ENCODE assay signal across 8 cellular contexts in genomic region chr1:153509729-153510354, GRCh38. TPM values are rescaled to one million over a fixed set of nuclear protein-coding genes. Genes with fewer than 3 reads are reported as not detected.
DNase-seq lines count a peak whose midpoint lies in the region; ATAC-seq and TF ChIP-seq lines count a peak whose summit lies in the region.

No MANE protein-coding gene starts in this region.

- H3K4ac ChIP-seq in IMR-90 (ENCODE audit: low read depth, low read length), result peak overlapping the region; percentile 16; the same call in 1 of the 2 replicates

- ATAC-seq in IMR-90 (ENCODE audit: low read depth) (no peak), T-cell (replicated peaks in 1 of 4) (peak; percentile 52 to 69 (median 60)), left lung (peak; percentile 39), HG03442 (IDR thresholded peaks at IDR 0.05; ENCODE audit: unreplicated experiment) (no peak), HG02571 (IDR thresholded peaks at IDR 0.05; ENCODE audit: unreplicated experiment) (no peak)

- H3K36me3 ChIP-seq in IMR-90 (ENCODE audit: control insufficient read depth, insufficient read depth, low read length), result no peaks in the 10 kb centered on the region
- no peaks in the 10 kb centered on the region for H3K36me3 ChIP-seq in left lung

- H4K8ac ChIP-seq in IMR-90 (ENCODE audit: low read depth in 2 of 2, low read length in 2 of 2), result no peak overlapping the region

- in situ Hi-C loops in IMR-90 (cut with MboI; ENCODE audit: low sequenced_read_pairs), result loop anchor here (5.0 to 10.0 kb wide), 3 partner anchors 55 to 237 kb away; partner anchors contain the start of gene S100A2

- H3K56ac ChIP-seq in IMR-90 (ENCODE audit: extremely low read depth, insufficient read depth, low read length), result no peak overlapping the region

- H3K14ac ChIP-seq in IMR-90 (replicated peaks; ENCODE audit: low read depth, low read length), result no peak overlapping the region

- H2BK5ac ChIP-seq in IMR-90 (ENCODE audit: low read depth, low read length, poor library complexity, severe bottlenecking), result no peak overlapping the region

- no peak overlapping the region for H3K4me3 Mint-ChIP-seq in T-cell

- peak overlapping the region; percentile 88 for H2AK5ac ChIP-seq in IMR-90 (ENCODE audit: low read depth, low read length)

- H3K27me3 ChIP-seq in IMR-90 (ENCODE audit: control insufficient read depth, insufficient read depth, low read length), result no peaks in the 10 kb centered on the region
- no peaks in the 10 kb centered on the region for H3K27me3 ChIP-seq in left lung

- TF ChIP-seq CTCF in IMR-90 (conservative IDR thresholded peaks at IDR 0.05; ENCODE audit: low read depth, low read length) (peak; percentile 65), left lung (IDR thresholded peaks at IDR 0.05) (peak; percentile 30 to 78)

- H3K9me3 ChIP-seq in IMR-90 (ENCODE audit: control insufficient read depth, insufficient read depth, low read length) (no peaks in the 10 kb centered on the region), left lung (no peaks in the 10 kb centered on the region)

- H2AK9ac ChIP-seq in IMR-90 (replicated peaks; ENCODE audit: low read depth, low read length, poor library complexity), result peak overlapping the region; percentile 17

- intact Hi-C loops in IMR-90 (cut with micrococcal nuclease), result loop anchor here (2.0 to 10.0 kb wide), 2 partner anchors 161 to 475 kb away; partner anchors contain the start of genes ILF2 and RAB13
- intact Hi-C loops in left lung (cut with DNase I), result loop anchor here (5.0 to 10.0 kb wide), 2 partner anchors 55 to 57 kb away; partner anchors contain the start of gene S100A2 (in 2 of the 2)

- no peak overlapping the region for H3K27ac Mint-ChIP-seq in T-cell

- no TSS peak for BruUV-seq in IMR-90 (replicated peaks; lab: Mats Ljungman, UMichigan)

- no CpG with 5 or more reads among the region's 4 CpGs for WGBS in IMR-90 (ENCODE audit: extremely low coverage in 2 of 2, insufficient read length in 1 of 2), 2 experiments

- no peak overlapping the region for H3K23ac ChIP-seq in IMR-90 (ENCODE audit: low read depth, low read length)

- TF ChIP-seq POLR2A in IMR-90 (IDR thresholded peaks at IDR 0.05; ENCODE audit: low read depth, low read length), result no peak

- H2AFZ ChIP-seq in IMR-90 (replicated peaks; ENCODE audit: low read length, poor library complexity), result peak overlapping the region; percentile 54

- peaks cover 0 to 4% of the 10 kb centered on the region in 2 experiments; a peak in 1 of 4 replicates for H3K79me1 ChIP-seq in IMR-90 (ENCODE audit: low read depth in 1 of 2, low read length in 2 of 2)

- peaks cover 23% of the 10 kb centered on the region for H3K4me1 ChIP-seq in IMR-90 (ENCODE audit: control insufficient read depth, insufficient read depth, low read length)
- H3K4me1 ChIP-seq in left lung, result peaks cover 0 to 17% of the 10 kb centered on the region in 2 donors

- no peaks in the 10 kb centered on the region for H4K20me1 ChIP-seq in IMR-90 (ENCODE audit: insufficient read depth, low read length)

- H3K4me1 Mint-ChIP-seq in T-cell, result peaks cover 4 to 8% (median 6%) of the 10 kb centered on the region in 3 donors

- H3K4me2 ChIP-seq in IMR-90 (ENCODE audit: low read depth, low read length), result no peak overlapping the region

- POLR2A ChIA-PET in IMR-90 (lab: Charles Lee; ENCODE audit: unreplicated experiment) (interaction anchor here (0.6 to 1.1 kb wide), 2 partner anchors 56 to 111 kb away, joined by 3 to 5 read pairs; no protein-coding TSS in a partner anchor), T-cell (lab: Charles Lee) (no interaction called here)

- peak; percentile 70 for TF ChIP-seq RAD21 in IMR-90 (IDR thresholded peaks at IDR 0.05; ENCODE audit: low read length)

- dilution Hi-C loops in IMR-90 (cut with HindIII; ENCODE audit: low sequenced_read_pairs, unreplicated experiment), result no loop called here

- H3K27me3 Mint-ChIP-seq in T-cell, result no peaks in the 10 kb centered on the region

- H2BK20ac ChIP-seq in IMR-90 (ENCODE audit: low read depth, low read length), result 0 out of 2 replicates have a peak overlapping the region, but pooled peaks have one; percentile 54

- no peak overlapping the region; the same call in 1 of the 2 replicates for H4K91ac ChIP-seq in IMR-90 (ENCODE audit: insufficient read depth, low read depth, low read length)

- no peak overlapping the region for H3K18ac ChIP-seq in IMR-90 (ENCODE audit: low read depth, low read length)

- peak overlapping the region; percentile 28 for H2BK120ac ChIP-seq in IMR-90 (ENCODE audit: low read depth, low read length)

- DNase-seq in COR-L47 (lab: John Stamatoyannopoulos, UW), result peak; percentile 47
- no peak for DNase-seq in IMR-90
- DNase-seq in T-cell, result peak in 29 of 34 experiments; percentile 20 to 72 (median 54)
- peak; percentile 27 for DNase-seq in activated naive CD8-positive, alpha-beta T cell treated with anti-CD3 and anti-CD28 coated beads, Interleukin-2, amount 50 U/mL, for 16 hours (ENCODE audit: low read depth, low spot score)
- no peak for DNase-seq in left lung
- peak; percentile 45 to 51 for DNase-seq in stimulated activated CD8-positive, alpha-beta memory T cell treated with anti-CD3 and anti-CD28 coated beads, Interleukin-7, amount 100 ng/mL, for 48 hours (ENCODE audit: extremely low read depth in 1 of 2, low read depth in 1 of 2)

- no peak overlapping the region for H3K9ac ChIP-seq in IMR-90 (ENCODE audit: low read depth, low read length)

- H3K27ac ChIP-seq in IMR-90 (ENCODE audit: insufficient read depth, low read length), result no peak overlapping the region
- no peak overlapping the region for H3K27ac ChIP-seq in left lung

- peak overlapping the region; percentile 11; the same call in 1 of the 3 replicates for H2BK15ac ChIP-seq in IMR-90 (ENCODE audit: low read depth, low read length)

- H3K9me1 ChIP-seq in IMR-90 (ENCODE audit: insufficient read depth, low read length), result peaks cover 12% of the 10 kb centered on the region

- H3K4me3 ChIP-seq in IMR-90 (ENCODE audit: insufficient read depth, low read depth, low read length) (no peak overlapping the region), left lung (no peak overlapping the region)

- H3K36me3 Mint-ChIP-seq in T-cell, result no peaks in the 10 kb centered on the region

- CTCF ChIA-PET in IMR-90 (lab: Yijun Ruan, JAX), result interaction anchor here (1.0 to 2.6 kb wide), 5 partner anchors 23 to 226 kb away, joined by 3 to 15 read pairs (median 7); partner anchors contain the start of gene S100A13
- CTCF ChIA-PET in T-cell (lab: Charles Lee), result interaction anchor here (0.5 to 4.6 kb wide), 10 partner anchors 8 to 244 kb away, joined by 3 to 36 read pairs (median 6); partner anchors contain the start of gene S100A4 (in 1 of the 2)

- H4K5ac ChIP-seq in IMR-90 (ENCODE audit: low read depth, low read length), result no peak overlapping the region

- H3K9me3 Mint-ChIP-seq in T-cell, result no peaks in the 10 kb centered on the region

TF ChIP-seq in IMR-90, 13 proteins besides CTCF, POLR2A, EP300 and RAD21:
- TF ChIP-seq BHLHE40 (IDR thresholded peaks at IDR 0.05; ENCODE audit: low read depth, low read length), result no peak
- peak; percentile 58 for TF ChIP-seq SMC3 (IDR thresholded peaks at IDR 0.05; ENCODE audit: low read depth, low read length)

RNA-seq across cellular contexts. Expression of gene S100A6, which starts 25.9 kb away (rescaled TPM):
- total RNA-seq in IMR-90 (2012; rRNA removed) (373 and 555 TPM in 2 replicates), T-cell (100 to 1,000 TPM; 200 to 467 (median 400) TPM), left lung (1,000 to 10,000 TPM; 1,672 to 1,797 TPM)
- polyA plus RNA-seq in IMR-90 (2012; rRNA removed), result 1,755 and 2,394 TPM in 2 replicates
- 755 and 1,450 TPM in 2 replicates for polyA plus RNA-seq in IMR-90 (2012; cell fraction: cytosol; rRNA removed)
- polyA plus RNA-seq in IMR-90 (2012; cell fraction: nucleus; rRNA removed; ENCODE audit: low replicate concordance), result 227 and 313 TPM in 2 replicates

RNA-seq across cellular contexts. Expression of gene S100A5, which starts 30.9 kb away (rescaled TPM):
- total RNA-seq in IMR-90 (2012; rRNA removed) (0.56 TPM in 1 of 2 replicates, not detected in the other), T-cell (1 to 10 TPM in 3 of 5 donors, under 1 TPM in 1, not detected in 1; 0.36 to 1.6 (median 1.2) TPM), left lung (under 1 TPM in 1 of 2 donors, not detected in 1; 0.42 TPM)
- polyA plus RNA-seq in IMR-90 (2012; rRNA removed), result 0.27 and 0.55 TPM in 2 replicates
- 1.1 TPM in 1 of 2 replicates, not detected in the other for polyA plus RNA-seq in IMR-90 (2012; cell fraction: cytosol; rRNA removed)
- polyA plus RNA-seq in IMR-90 (2012; cell fraction: nucleus; rRNA removed; ENCODE audit: low replicate concordance), result not detected in 2 replicates

RNA-seq across cellular contexts. Expression of gene S100A4, which starts 35.8 kb away (rescaled TPM):
- total RNA-seq in IMR-90 (2012; rRNA removed), result 5.6 and 7.5 TPM in 2 replicates
- 15.0 and 16.6 TPM in 2 replicates for polyA plus RNA-seq in IMR-90 (2012; rRNA removed)
- 17.1 and 25.7 TPM in 2 replicates for polyA plus RNA-seq in IMR-90 (2012; cell fraction: cytosol; rRNA removed)
- polyA plus RNA-seq in IMR-90 (2012; cell fraction: nucleus; rRNA removed; ENCODE audit: low replicate concordance), result 3.3 and 5.2 TPM in 2 replicates
- total RNA-seq in T-cell, result 100 to 1,000 TPM; 297 to 698 (median 384) TPM
- total RNA-seq in left lung, result 1,000 to 10,000 TPM in 1 of 2 donors, 100 to 1,000 TPM in 1; 257 to 1,192 TPM

RNA-seq across cellular contexts. Expression of gene S100A3, which starts 39.2 kb away (rescaled TPM):
- total RNA-seq in IMR-90 (2012; rRNA removed) (1.4 and 2.9 TPM in 2 replicates), T-cell (not detected), left lung (1 to 10 TPM; 1.7 to 7.7 TPM)
- 4.5 and 6.2 TPM in 2 replicates for polyA plus RNA-seq in IMR-90 (2012; rRNA removed)
- polyA plus RNA-seq in IMR-90 (2012; cell fraction: cytosol; rRNA removed), result 5.1 and 8.9 TPM in 2 replicates
- polyA plus RNA-seq in IMR-90 (2012; cell fraction: nucleus; rRNA removed; ENCODE audit: low replicate concordance), result 3.3 and 5.1 TPM in 2 replicates

RNA-seq across cellular contexts. Expression of gene S100A7, which starts 49.4 kb away (rescaled TPM):
- total RNA-seq in IMR-90 (2012; rRNA removed), result not detected in 2 replicates
- polyA plus RNA-seq in IMR-90 (2012; rRNA removed), result not detected in 2 replicates
- polyA plus RNA-seq in IMR-90 (2012; cell fraction: cytosol; rRNA removed), result not detected in 2 replicates
- polyA plus RNA-seq in IMR-90 (2012; cell fraction: nucleus; rRNA removed; ENCODE audit: low replicate concordance), result not detected in 2 replicates
- not detected for total RNA-seq in T-cell
- not detected for total RNA-seq in left lung

Comparison
In these comparisons a context has a peak if more than half of its experiments do, and no peak if none do; other contexts are left out.
1. DNase-seq: peak in COR-L47 (single experiment), T-cell (29 of 34), activated naive CD8-positive, alpha-beta T cell treated with anti-CD3 and anti-CD28 coated beads, Interleukin-2, amount 50 U/mL, for 16 hours (single experiment) and stimulated activated CD8-positive, alpha-beta memory T cell treated with anti-CD3 and anti-CD28 coated beads, Interleukin-7, amount 100 ng/mL, for 48 hours (2 of 2); none in IMR-90 (single experiment) and left lung (0 of 2).
2. ATAC-seq: peak in T-cell (4 of 4) and left lung (single experiment); none in IMR-90 (single experiment), HG03442 (single experiment) and HG02571 (single experiment).
3. RNA of gene S100A4, which starts 35.8 kb away (total RNA-seq): 257 to 1,192 TPM in left lung and 297 to 698 TPM in T-cell; 5.6 to 7.5 TPM in IMR-90; every median in the first group is over 10 times any median in the second.